ENCODE assay signal across 6 cellular contexts in genomic region chr19:10289167-10289835, GRCh38. TPM values are rescaled to one million over a fixed set of nuclear protein-coding genes. Genes with fewer than 3 reads are reported as not detected.
A peak's percentile ranks its signal among the peaks of the same experiment; 100 is the strongest.
DNase-seq lines count a peak whose midpoint lies in the region; ATAC-seq and TF ChIP-seq lines count a peak whose summit lies in the region.

No MANE protein-coding gene starts in this region.

- in situ Hi-C loops in G401 (cut with HindIII; ENCODE audit: low sequenced_read_pairs) = no loop called here

- peaks cover 18% of the 10 kb centered on the region for H3K36me3 Mint-ChIP-seq in activated T-helper 1 cell treated with anti-CD3 and anti-CD28 coated beads, Interleukin-12 subunit alpha, Interleukin-12 subunit beta, Interleukin-2, Interleukin-4 antibody, amounts not matched to agents 30 ng/mL and 10 ng/mL and 1 ng/mL, durations not matched to agents 14 hours and 24 hours and 36 hours (ENCODE audit: low read depth)
- peaks cover 8% of the 10 kb centered on the region for H3K36me3 Mint-ChIP-seq in type B pancreatic cell

- no peaks in the 10 kb centered on the region for H3K9me3 Mint-ChIP-seq in activated T-helper 1 cell treated with anti-CD3 and anti-CD28 coated beads, Interleukin-12 subunit alpha, Interleukin-12 subunit beta, Interleukin-2, Interleukin-4 antibody, amounts not matched to agents 30 ng/mL and 10 ng/mL and 1 ng/mL, durations not matched to agents 14 hours and 24 hours and 36 hours
- H3K9me3 Mint-ChIP-seq in type B pancreatic cell = no peaks in the 10 kb centered on the region

- TF ChIP-seq CTCF in type B pancreatic cell (conservative IDR thresholded peaks at IDR 0.05) = no peak

- DNase-seq in G401 (ENCODE audit: low spot score) (peak; percentile 43), NCI-H446 (lab: John Stamatoyannopoulos, UW) (peak; percentile 90 to 91), inferior parietal cortex (ENCODE audit: extremely low spot score) (peak; percentile 49), type B pancreatic cell (ENCODE audit: extremely low spot score, unreplicated experiment) (no peak)
- DNase-seq in activated T-helper 1 cell treated with anti-CD3 and anti-CD28 coated beads, Interleukin-12 subunit alpha, Interleukin-12 subunit beta, Interleukin-2, Interleukin-4 antibody, amounts not matched to agents 30 ng/mL and 10 ng/mL and 1 ng/mL, durations not matched to agents 14 hours and 24 hours and 36 hours (ENCODE audit: low spot score) = peak; percentile 42

- H3K4me3 Mint-ChIP-seq in activated T-helper 1 cell treated with anti-CD3 and anti-CD28 coated beads, Interleukin-12 subunit alpha, Interleukin-12 subunit beta, Interleukin-2, Interleukin-4 antibody, amounts not matched to agents 30 ng/mL and 10 ng/mL and 1 ng/mL, durations not matched to agents 14 hours and 24 hours and 36 hours = peak overlapping the region; percentile 79
- peak overlapping the region; percentile 87 for H3K4me3 Mint-ChIP-seq in type B pancreatic cell

- peaks cover 67% of the 10 kb centered on the region for H3K4me1 Mint-ChIP-seq in activated T-helper 1 cell treated with anti-CD3 and anti-CD28 coated beads, Interleukin-12 subunit alpha, Interleukin-12 subunit beta, Interleukin-2, Interleukin-4 antibody, amounts not matched to agents 30 ng/mL and 10 ng/mL and 1 ng/mL, durations not matched to agents 14 hours and 24 hours and 36 hours (ENCODE audit: low read depth)
- H3K4me1 Mint-ChIP-seq in type B pancreatic cell (ENCODE audit: unreplicated experiment) = peaks cover 21% of the 10 kb centered on the region

- intact Hi-C loops in activated T-helper 1 cell treated with anti-CD3 and anti-CD28 coated beads, Interleukin-12 subunit alpha, Interleukin-12 subunit beta, Interleukin-2, Interleukin-4 antibody, amounts not matched to agents 30 ng/mL and 10 ng/mL and 1 ng/mL, durations not matched to agents 14 hours and 24 hours and 36 hours (cut with micrococcal nuclease) = loop anchor here (1.0 kb wide), 1 partner anchor 18 kb away; the partner anchor contains the start of gene ICAM1

- peaks cover 53% of the 10 kb centered on the region for H3K27me3 Mint-ChIP-seq in activated T-helper 1 cell treated with anti-CD3 and anti-CD28 coated beads, Interleukin-12 subunit alpha, Interleukin-12 subunit beta, Interleukin-2, Interleukin-4 antibody, amounts not matched to agents 30 ng/mL and 10 ng/mL and 1 ng/mL, durations not matched to agents 14 hours and 24 hours and 36 hours (ENCODE audit: insufficient read depth)
- H3K27me3 Mint-ChIP-seq in type B pancreatic cell = peaks cover 97% of the 10 kb centered on the region

- no peak for ATAC-seq in GM19452 (IDR thresholded peaks at IDR 0.05; ENCODE audit: unreplicated experiment)

- H3K27ac Mint-ChIP-seq in activated T-helper 1 cell treated with anti-CD3 and anti-CD28 coated beads, Interleukin-12 subunit alpha, Interleukin-12 subunit beta, Interleukin-2, Interleukin-4 antibody, amounts not matched to agents 30 ng/mL and 10 ng/mL and 1 ng/mL, durations not matched to agents 14 hours and 24 hours and 36 hours = peak overlapping the region; percentile 58
- no peak overlapping the region for H3K27ac Mint-ChIP-seq in type B pancreatic cell

RNA-seq across cellular contexts. Expression of gene ICAM5, which starts 0.5 kb away (rescaled TPM):
- 13.2 and 14.8 TPM in 2 replicates for total RNA-seq in G401 (2014; rRNA removed; shearing (Covaris generic))
- 1.9 TPM in 2 replicates for total RNA-seq in activated T-helper 1 cell treated with anti-CD3 and anti-CD28 coated beads, Interleukin-12 subunit alpha, Interleukin-12 subunit beta, Interleukin-2, Interleukin-4 antibody, amounts not matched to agents 30 ng/mL and 10 ng/mL and 1 ng/mL, durations not matched to agents 14 hours and 24 hours and 36 hours
- total RNA-seq in type B pancreatic cell (ENCODE audit: low replicate concordance) = 2.3 and 3.8 TPM in 2 replicates

RNA-seq across cellular contexts. Expression of gene ICAM4, which starts 2.5 kb away (rescaled TPM):
- total RNA-seq in G401 (2014; rRNA removed; shearing (Covaris generic)) = 2.4 and 7.1 TPM in 2 replicates
- total RNA-seq in activated T-helper 1 cell treated with anti-CD3 and anti-CD28 coated beads, Interleukin-12 subunit alpha, Interleukin-12 subunit beta, Interleukin-2, Interleukin-4 antibody, amounts not matched to agents 30 ng/mL and 10 ng/mL and 1 ng/mL, durations not matched to agents 14 hours and 24 hours and 36 hours = 0.59 and 1.0 TPM in 2 replicates
- 2.8 and 5.3 TPM in 2 replicates for total RNA-seq in type B pancreatic cell (ENCODE audit: low replicate concordance)

RNA-seq across cellular contexts. Expression of gene ICAM1, which starts 18.4 kb away (rescaled TPM):
- 14.5 and 16.9 TPM in 2 replicates for total RNA-seq in G401 (2014; rRNA removed; shearing (Covaris generic))
- total RNA-seq in activated T-helper 1 cell treated with anti-CD3 and anti-CD28 coated beads, Interleukin-12 subunit alpha, Interleukin-12 subunit beta, Interleukin-2, Interleukin-4 antibody, amounts not matched to agents 30 ng/mL and 10 ng/mL and 1 ng/mL, durations not matched to agents 14 hours and 24 hours and 36 hours = 90.8 and 92.2 TPM in 2 replicates
- 3.3 and 3.6 TPM in 2 replicates for total RNA-seq in type B pancreatic cell (ENCODE audit: low replicate concordance)

RNA-seq across cellular contexts. Expression of gene ZGLP1, which starts 20.3 kb away (rescaled TPM):
- 0.55 and 1.6 TPM in 2 replicates for total RNA-seq in G401 (2014; rRNA removed; shearing (Covaris generic))
- 3.5 and 4.2 TPM in 2 replicates for total RNA-seq in activated T-helper 1 cell treated with anti-CD3 and anti-CD28 coated beads, Interleukin-12 subunit alpha, Interleukin-12 subunit beta, Interleukin-2, Interleukin-4 antibody, amounts not matched to agents 30 ng/mL and 10 ng/mL and 1 ng/mL, durations not matched to agents 14 hours and 24 hours and 36 hours
- total RNA-seq in type B pancreatic cell (ENCODE audit: low replicate concordance) = 5.5 and 17.0 TPM in 2 replicates

RNA-seq across cellular contexts. Expression of gene FDX2, which starts 26.5 kb away (rescaled TPM):
- 25.2 and 26.2 TPM in 2 replicates for total RNA-seq in G401 (2014; rRNA removed; shearing (Covaris generic))
- 21.6 and 24.4 TPM in 2 replicates for total RNA-seq in activated T-helper 1 cell treated with anti-CD3 and anti-CD28 coated beads, Interleukin-12 subunit alpha, Interleukin-12 subunit beta, Interleukin-2, Interleukin-4 antibody, amounts not matched to agents 30 ng/mL and 10 ng/mL and 1 ng/mL, durations not matched to agents 14 hours and 24 hours and 36 hours
- 18.8 and 23.3 TPM in 2 replicates for total RNA-seq in type B pancreatic cell (ENCODE audit: low replicate concordance)
